14 cellular contexts compared by ENCODE assay signal in the genomic region with DNA sequence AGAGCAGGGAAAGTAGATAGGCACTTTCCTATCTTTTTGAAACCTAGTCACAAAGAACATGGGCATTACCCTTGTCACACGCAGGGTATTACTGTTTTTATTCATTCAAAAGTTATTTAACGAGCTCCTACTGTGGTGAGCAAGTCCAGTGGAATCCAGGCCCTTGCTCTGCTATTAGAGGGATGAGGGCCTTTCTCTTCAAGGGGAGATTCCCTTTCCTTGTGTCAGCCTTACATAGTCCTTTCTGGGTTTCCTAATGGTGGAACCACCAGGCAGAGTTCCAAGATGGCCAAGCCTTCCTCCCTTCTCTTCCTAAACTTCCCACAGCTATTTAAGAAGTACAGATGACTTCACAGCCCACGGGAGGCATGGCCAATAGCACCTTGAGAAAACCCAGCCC.
DNase-seq lines count a peak whose midpoint lies in the region; ATAC-seq, FAIRE-seq and TF ChIP-seq lines count a peak whose summit lies in the region.
"Had no signal": no experiment of that assay in that cellular context is flagged by ENCODE, and none has a peak within 500 bp of the region (broad histone marks: within the 10 kb centered on the region; RNA-seq: fewer than 3 reads in every experiment).

No MANE protein-coding gene starts in this region.

- no peak overlapping the region for H3K27ac ChIP-seq in vagina
- no peak overlapping the region for H3K27ac ChIP-seq in SJCRH30
- no peak overlapping the region for H3K27ac ChIP-seq in kidney (ENCODE audit: low read depth in 2 of 2, low read length in 2 of 2)

- no peak for FAIRE-seq in kidney (lab: Jason Lieb, UNC)

- DNase-seq in AG10803 (ENCODE audit: low read depth) (peak; percentile 97), MG63 (peak; percentile 71), dermis blood vessel endothelial cell (peak; percentile 27), non-pigmented ciliary epithelial cell (ENCODE audit: low read depth) (peak; percentile 82), vagina (ENCODE audit: extremely low spot score in 2 of 2) (no peak), SJCRH30 (no peak), kidney (no peak)
- DNase-seq: activated CD8-positive, alpha-beta memory T cell treated with anti-CD3 and anti-CD28 coated beads, Interleukin-2, amount 50 U/mL, for 4 hours; activated naive CD8-positive, alpha-beta T cell treated with anti-CD3 and anti-CD28 coated beads, Interleukin-2, amount 50 U/mL, for 24 hours; CD8-positive, alpha-beta T cell; effector memory CD8-positive, alpha-beta T cell; NCI-H446 treated with DMSO at 0.1 percent for 48 hours; sigmoid colon had no signal

- H3K36me3 ChIP-seq in MG63 (peaks cover 3% of the 10 kb centered on the region; the same call in 1 of the 2 replicates), vagina (no peaks in the 10 kb centered on the region), SJCRH30 (peaks cover 2% of the 10 kb centered on the region), kidney (ENCODE audit: control insufficient read depth in 1 of 2, insufficient read depth in 2 of 2, low read length in 2 of 2) (no peaks in the 10 kb centered on the region)
- H3K36me3 ChIP-seq: sigmoid colon had no signal

- TF ChIP-seq CTCF in AG10803 (conservative IDR thresholded peaks at IDR 0.05; ENCODE audit: low read length) (no peak), vagina (IDR thresholded peaks at IDR 0.05) (no peak), kidney (IDR thresholded peaks at IDR 0.05; ENCODE audit: borderline replicate concordance, extremely low read depth, insufficient read depth) (no peak)

- H3K4me1 ChIP-seq in vagina (peaks cover 62% of the 10 kb centered on the region), SJCRH30 (peaks cover 21% of the 10 kb centered on the region), kidney (ENCODE audit: control insufficient read depth in 1 of 2, insufficient read depth in 1 of 2, low read depth in 1 of 2, low read length in 2 of 2) (peaks cover 12 to 13% of the 10 kb centered on the region in 2 donors)

- H3K9me3 ChIP-seq in MG63: no peaks in the 10 kb centered on the region
- H3K9me3 ChIP-seq in vagina: no peaks in the 10 kb centered on the region
- H3K9me3 ChIP-seq in SJCRH30 (replicated peaks): no peaks in the 10 kb centered on the region
- no peaks in the 10 kb centered on the region for H3K9me3 ChIP-seq in kidney (ENCODE audit: control insufficient read depth in 1 of 2, low read length in 2 of 2)
- H3K9me3 ChIP-seq: sigmoid colon had no signal

- TF ChIP-seq POLR2A in vagina (IDR thresholded peaks at IDR 0.05): no peak

- H3K27me3 ChIP-seq in MG63: no peaks in the 10 kb centered on the region
- H3K27me3 ChIP-seq in vagina: no peaks in the 10 kb centered on the region
- H3K27me3 ChIP-seq in SJCRH30: no peaks in the 10 kb centered on the region
- H3K27me3 ChIP-seq: sigmoid colon had no signal

- ATAC-seq in HG02884 (IDR thresholded peaks at IDR 0.05; ENCODE audit: unreplicated experiment): no peak
- ATAC-seq: activated naive CD8-positive, alpha-beta T cell treated with anti-CD3 and anti-CD28 coated beads, Interleukin-2, amount 50 U/mL, for 24 hours; CD8-positive, alpha-beta T cell; effector memory CD8-positive, alpha-beta T cell had no signal

- H3K9ac ChIP-seq in kidney (ENCODE audit: low read length in 2 of 2): no peak overlapping the region

- H3K4me3 ChIP-seq in AG10803 (ENCODE audit: low read length): no peak overlapping the region
- H3K4me3 ChIP-seq in MG63: no peak overlapping the region
- no peak overlapping the region for H3K4me3 ChIP-seq in vagina
- H3K4me3 ChIP-seq in SJCRH30: no peak overlapping the region
- no peak overlapping the region for H3K4me3 ChIP-seq in kidney (ENCODE audit: low read length in 2 of 2)
- H3K4me3 ChIP-seq: sigmoid colon had no signal

- intact Hi-C loops in vagina (cut with DNase I): loop anchor here (10.0 kb wide), 1 partner anchor 184 kb away; no protein-coding TSS in a partner anchor
- intact Hi-C loops in kidney (cut with DNase I): loop anchor here (10.0 kb wide), 1 partner anchor 184 kb away; no protein-coding TSS in a partner anchor

Comparison
In these comparisons a context has a peak if more than half of its experiments do, and no peak if none do; other contexts are left out.
1. DNase-seq: peak in AG10803 (single experiment), MG63 (single experiment), dermis blood vessel endothelial cell (single experiment) and non-pigmented ciliary epithelial cell (single experiment); none in vagina (0 of 2), SJCRH30 (0 of 2) and kidney (single experiment).